ENCODE assay signal across 25 cellular contexts in genomic region chr2:44218771-44219170, GRCh38. TPM values are rescaled to one million over a fixed set of nuclear protein-coding genes. Genes with fewer than 3 reads are reported as not detected.
"Had no signal": no experiment of that assay in that cellular context is flagged by ENCODE, and none has a peak within 500 bp of the region (broad histone marks: within the 10 kb centered on the region; RNA-seq: fewer than 3 reads in every experiment).

No MANE protein-coding gene starts in this region.

- H3K27me3 Mint-ChIP-seq: naive B cell had no signal

- H3K4me3 ChIP-seq: adrenal gland, ascending aorta, esophagus muscularis mucosa, hepatocyte, lower lobe of right lung, spleen, testis, upper lobe of left lung had no signal

- H3K27ac Mint-ChIP-seq: naive B cell had no signal

- H3K27me3 ChIP-seq: adrenal gland, ascending aorta, brain microvascular endothelial cell, esophagus muscularis mucosa, hepatocyte, spleen, testis, upper lobe of left lung had no signal

- H3K9me3 Mint-ChIP-seq: immature natural killer cell, naive B cell had no signal

- H3K4me1 ChIP-seq: ascending aorta, esophagus muscularis mucosa, lower lobe of right lung, spleen, testis, upper lobe of left lung had no signal

- DNase-seq: activated CD4-positive, alpha-beta T cell treated with anti-CD3 and anti-CD28 coated beads, Interleukin-2, amount 50 U/mL, for 4 hours; activated CD8-positive, alpha-beta memory T cell treated with anti-CD3 and anti-CD28 coated beads for 24 hours; activated CD8-positive, alpha-beta memory T cell treated with anti-CD3 and anti-CD28 coated beads, Interleukin-2, amount 50 U/mL, for 4 hours; activated effector memory CD4-positive, alpha-beta T cell treated with anti-CD3 and anti-CD28 coated beads, Interleukin-2, amount 50 U/mL, for 16 hours; activated naive CD4-positive, alpha-beta T cell treated with anti-CD3 and anti-CD28 coated beads, Interleukin-2, amount 50 U/mL, for 16 hours; adrenal gland; brain microvascular endothelial cell; caudate nucleus; effector memory CD4-positive, alpha-beta T cell; glutamatergic neuron; immature natural killer cell; lower lobe of right lung; naive B cell; retina; spleen; stimulated activated CD4-positive, alpha-beta T cell treated with anti-CD3 and anti-CD28 coated beads, Interleukin-4, amount 100 ng/mL, for 1 hour; stimulated activated naive CD4-positive, alpha-beta T cell; testis; upper lobe of left lung had no signal

- ATAC-seq: activated CD4-positive, CD25-positive, alpha-beta regulatory T cell treated with anti-CD3 and anti-CD28 coated beads, Interleukin-2, amount 50 U/mL, for 24 hours; left lobe of liver; lower lobe of right lung had no signal

- H3K4me3 Mint-ChIP-seq: immature natural killer cell, naive B cell had no signal

- H2AFZ ChIP-seq: hepatocyte had no signal

- H3K4me2 ChIP-seq: hepatocyte had no signal

- H3K36me3 ChIP-seq: brain microvascular endothelial cell had no signal

- H3K27ac ChIP-seq: adrenal gland, ascending aorta, brain microvascular endothelial cell, esophagus muscularis mucosa, hepatocyte, lower lobe of right lung, spleen, testis, upper lobe of left lung had no signal

RNA-seq across cellular contexts. Expression of gene SLC3A1, which starts 56.5 kb away (rescaled TPM):
- total RNA-seq: dermis microvascular lymphatic vessel endothelial cell, lower lobe of right lung had no signal
